ENCODE assay signal across 9 cellular contexts in the genomic region with DNA sequence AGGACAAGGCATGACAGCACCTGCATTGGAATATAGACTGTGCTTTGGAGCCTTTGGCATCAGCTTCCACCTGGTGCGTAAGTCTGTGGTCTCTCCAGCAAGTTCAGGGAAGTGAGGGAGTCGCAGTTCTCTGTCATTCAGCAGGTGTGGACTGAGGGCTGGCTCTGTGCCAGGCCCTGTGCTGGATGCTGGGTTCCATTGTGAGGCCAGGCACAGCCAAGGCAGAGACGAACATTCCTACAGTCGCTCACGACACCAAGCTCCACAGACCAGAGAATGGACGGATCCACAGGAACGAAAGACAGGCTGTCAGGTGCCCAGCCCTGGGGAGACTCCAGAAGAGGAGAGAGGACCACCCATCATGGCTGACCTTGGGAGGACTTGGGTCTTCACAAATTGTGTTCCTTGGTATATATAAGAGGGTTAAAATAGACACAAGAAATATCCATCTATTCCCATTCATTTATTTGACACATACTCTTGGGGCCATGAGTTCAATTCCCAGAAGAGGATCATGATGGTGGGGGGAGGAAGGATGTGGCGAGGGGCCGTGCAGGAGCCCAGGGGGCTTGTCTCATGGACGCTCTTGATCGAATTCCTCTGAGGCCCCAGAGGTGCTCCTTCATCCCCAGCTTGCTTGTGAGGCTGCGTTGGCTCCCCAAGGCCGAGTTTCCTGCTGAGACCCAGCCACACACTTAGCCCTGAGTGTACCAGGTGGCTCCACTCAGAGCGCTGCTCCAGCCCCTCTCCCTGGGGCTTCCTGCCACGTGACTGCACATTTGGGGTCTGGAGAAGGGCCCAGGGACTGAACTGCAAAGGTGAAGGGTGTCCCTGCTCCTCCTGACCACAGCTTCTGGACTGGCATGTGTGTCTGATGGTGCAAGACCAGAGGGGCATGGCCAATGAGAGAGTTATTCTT.
A peak's percentile ranks its signal among the peaks of the same experiment; 100 is the strongest.
DNase-seq lines count a peak whose midpoint lies in the region; ATAC-seq lines count a peak whose summit lies in the region.
"Had no signal": no experiment of that assay in that cellular context is flagged by ENCODE, and none has a peak within 500 bp of the region (broad histone marks: within the 10 kb centered on the region; RNA-seq: fewer than 3 reads in every experiment).

No MANE protein-coding gene starts in this region.

- H3K27me3 Mint-ChIP-seq in activated naive CD8-positive, alpha-beta T cell, result no peaks in the 10 kb centered on the region

- peaks cover 4% of the 10 kb centered on the region for H3K36me3 Mint-ChIP-seq in activated naive CD8-positive, alpha-beta T cell

- DNase-seq in DMS79 treated with DMSO at 0.1 percent for 48 hours (lab: John Stamatoyannopoulos, UW) (peak; percentile 53), DMS79 (lab: John Stamatoyannopoulos, UW) (no peak), NCI-H69 (lab: John Stamatoyannopoulos, UW) (peak; percentile 81), hippocampal formation (lab: John Stamatoyannopoulos, UW) (no peak)

- peaks cover 93% of the 10 kb centered on the region for H3K4me1 Mint-ChIP-seq in activated naive CD8-positive, alpha-beta T cell (ENCODE audit: low read depth)

- H3K4me3 Mint-ChIP-seq in activated naive CD8-positive, alpha-beta T cell, result peak overlapping the region; percentile 87

- ATAC-seq in HG02852 (IDR thresholded peaks at IDR 0.05; ENCODE audit: unreplicated experiment), result no peak
- ATAC-seq in GM18870 (IDR thresholded peaks at IDR 0.05; ENCODE audit: unreplicated experiment), result no peak

- peak overlapping the region; percentile 95 for H3K27ac Mint-ChIP-seq in activated naive CD8-positive, alpha-beta T cell

- H3K9me3 Mint-ChIP-seq in activated naive CD8-positive, alpha-beta T cell (ENCODE audit: low read depth), result no peaks in the 10 kb centered on the region

- peak overlapping the region in 17 of 21 experiments; percentile 9 to 91 (median 51) for H3K27ac ChIP-seq in skin epidermis

- H3K4me3 ChIP-seq in skin epidermis, result peak overlapping the region in 3 of 7 experiments; percentile 0 to 15 (median 13)
- H3K4me3 ChIP-seq: lung had no signal

Comparison
In these comparisons a context has a peak if more than half of its experiments do, and no peak if none do; other contexts are left out.
1. DNase-seq: peak in DMS79 treated with DMSO at 0.1 percent for 48 hours (single experiment) and NCI-H69 (single experiment); none in DMS79 (single experiment) and hippocampal formation (0 of 2).